ENCODE assay signal across 19 cellular contexts in the genomic region with DNA sequence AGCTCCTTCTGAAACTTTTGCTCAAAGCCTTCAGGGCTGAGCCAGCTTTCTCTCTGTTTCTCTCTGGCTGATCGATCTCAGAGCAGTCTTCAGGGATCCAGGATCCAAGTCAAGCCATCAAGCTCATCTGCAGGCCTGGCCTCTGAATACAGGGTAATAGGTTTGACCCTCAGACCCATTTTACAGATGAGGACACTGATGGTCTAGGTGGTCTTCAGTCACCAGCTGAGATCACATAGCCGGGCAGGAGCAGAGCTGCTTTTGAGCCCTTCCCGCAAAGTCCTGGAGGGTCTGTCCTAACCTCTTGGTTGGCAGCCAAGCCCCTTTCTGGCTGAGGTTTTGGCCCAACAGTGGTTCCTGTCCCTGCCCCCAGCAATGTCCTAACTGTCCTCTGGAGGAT. TPM values are rescaled to one million over a fixed set of nuclear protein-coding genes. Genes with fewer than 3 reads are reported as not detected.
DNase-seq lines count a peak whose midpoint lies in the region; ATAC-seq and TF ChIP-seq lines count a peak whose summit lies in the region.
"Had no signal": no experiment of that assay in that cellular context is flagged by ENCODE, and none has a peak within 500 bp of the region (broad histone marks: within the 10 kb centered on the region; RNA-seq: fewer than 3 reads in every experiment).

No MANE protein-coding gene starts in this region.

- no peak for TF ChIP-seq CTCF in HL-60 (IDR thresholded peaks at IDR 0.05; ENCODE audit: insufficient read depth, low read length)
- TF ChIP-seq CTCF in upper lobe of left lung (IDR thresholded peaks at IDR 0.05) = no peak

- peak overlapping the region in 1 of 4 donors; percentile 27 for H3K4me3 Mint-ChIP-seq in CD4-positive, CD25-positive, alpha-beta regulatory T cell

- H3K27me3 Mint-ChIP-seq in CD4-positive, CD25-positive, alpha-beta regulatory T cell = no peaks in the 10 kb centered on the region

- no peaks in the 10 kb centered on the region for H3K36me3 ChIP-seq in CD4-positive, CD25-positive, alpha-beta regulatory T cell (ENCODE audit: control insufficient read depth, insufficient read depth, low read length)
- H3K36me3 ChIP-seq in upper lobe of left lung = no peaks in the 10 kb centered on the region

- no peak overlapping the region for H3K27ac ChIP-seq in CD4-positive, CD25-positive, alpha-beta regulatory T cell (ENCODE audit: insufficient read depth, low read length, poor library complexity, severe bottlenecking)
- H3K27ac ChIP-seq in HL-60 (replicated peaks) (peak overlapping the region; percentile 46), upper lobe of left lung (peak overlapping the region; percentile 30 to 87 (median 86))
- H3K27ac ChIP-seq: GM23248, PC-9, SK-N-MC had no signal

- WGBS in upper lobe of left lung, 2 donors = 57 to 72% methylated on average over 1 to 3 of the region's 3 CpGs

- TF ChIP-seq EP300 in upper lobe of left lung (IDR thresholded peaks at IDR 0.05) = no peak

- no peak overlapping the region for H3K4me3 ChIP-seq in CD4-positive, CD25-positive, alpha-beta regulatory T cell (ENCODE audit: low read depth, low read length)
- H3K4me3 ChIP-seq in HL-60 (replicated peaks; ENCODE audit: insufficient read depth, low read length) (no peak overlapping the region), upper lobe of left lung (no peak overlapping the region)
- H3K4me3 ChIP-seq: GM23248, PC-9, SK-N-MC had no signal

- peaks cover 0 to 1% (median 0%) of the 10 kb centered on the region in 7 donors for H3K9me3 Mint-ChIP-seq in CD4-positive, CD25-positive, alpha-beta regulatory T cell

- H3K4me1 ChIP-seq in CD4-positive, CD25-positive, alpha-beta regulatory T cell (ENCODE audit: control insufficient read depth, insufficient read depth, low read length, poor library complexity, severe bottlenecking) = peaks cover 32% of the 10 kb centered on the region
- H3K4me1 ChIP-seq in upper lobe of left lung = peaks cover 24 to 38% (median 35%) of the 10 kb centered on the region in 4 donors

- no peak for ATAC-seq in CD4-positive, CD25-positive, alpha-beta regulatory T cell (ENCODE audit: low read depth in 2 of 2)
- ATAC-seq in upper lobe of left lung (ENCODE audit: low FRiP score in 2 of 2) (no peak), GM18909 (IDR thresholded peaks at IDR 0.05; ENCODE audit: poor library complexity, unreplicated experiment) (no peak)
- ATAC-seq: Right ventricle myocardium inferior had no signal

- DNase-seq in CD4-positive, CD25-positive, alpha-beta regulatory T cell = no peak
- no peak for DNase-seq in HL-60 (ENCODE audit: low read depth in 1 of 2, low spot score in 1 of 2)
- peak; percentile 14 for DNase-seq in epidermal melanocyte (ENCODE audit: insufficient read length, low spot score)
- no peak for DNase-seq in upper lobe of left lung
- DNase-seq in OCI-M1 (lab: John Stamatoyannopoulos, UW) = no peak
- no peak for DNase-seq in erythroblast (lab: John Stamatoyannopoulos, UW)
- DNase-seq: C1 segment of cervical spinal cord, Caco-2, GM23248, NCI-H1092 treated with DMSO at 0.1 percent for 48 hours, NCI-H1694 treated with DMSO at 0.1 percent for 48 hours, NCI-H345, NCI-H526 treated with DMSO at 0.1 percent for 48 hours, PC-9 had no signal

- H3K36me3 Mint-ChIP-seq in CD4-positive, CD25-positive, alpha-beta regulatory T cell = no peaks in the 10 kb centered on the region

- H3K27me3 ChIP-seq in CD4-positive, CD25-positive, alpha-beta regulatory T cell (ENCODE audit: control insufficient read depth, insufficient read depth, low read length) = no peaks in the 10 kb centered on the region
- H3K27me3 ChIP-seq in HL-60 (ENCODE audit: insufficient read depth, poor library complexity, severe bottlenecking) (no peaks in the 10 kb centered on the region), upper lobe of left lung (peaks cover 0 to 30% (median 22%) of the 10 kb centered on the region in 4 donors)

- peaks cover 6 to 34% (median 16%) of the 10 kb centered on the region in 4 donors for H3K4me1 Mint-ChIP-seq in CD4-positive, CD25-positive, alpha-beta regulatory T cell

- TF ChIP-seq POLR2A in upper lobe of left lung (IDR thresholded peaks at IDR 0.05) = no peak
- no peak for TF ChIP-seq POLR2A in erythroblast (IDR thresholded peaks at IDR 0.05; ENCODE audit: low read length)

- no peaks in the 10 kb centered on the region for H3K9me3 ChIP-seq in CD4-positive, CD25-positive, alpha-beta regulatory T cell (ENCODE audit: control insufficient read depth in 2 of 2, low read length in 2 of 2)
- no peaks in the 10 kb centered on the region for H3K9me3 ChIP-seq in upper lobe of left lung
- H3K9me3 ChIP-seq: Caco-2 had no signal

- peak overlapping the region in 2 of 3 donors; percentile 85 to 93 for H3K27ac Mint-ChIP-seq in CD4-positive, CD25-positive, alpha-beta regulatory T cell

RNA-seq across cellular contexts. Expression of a gene that starts 5.6 kb away (rescaled TPM):
- total RNA-seq in CD4-positive, CD25-positive, alpha-beta regulatory T cell = not detected
- polyA plus RNA-seq in CD4-positive, CD25-positive, alpha-beta regulatory T cell = under 1 TPM; 0.10 to 0.32 (median 0.15) TPM
- total RNA-seq in upper lobe of left lung = 1 to 10 TPM; 2.4 to 8.6 (median 4.6) TPM
- total RNA-seq: Caco-2, GM23248, HT-29, PC-9 had no signal
- polyA plus RNA-seq: GM23248 had no signal

RNA-seq across cellular contexts. Expression of a gene that starts 20.4 kb away (rescaled TPM):
- 0.22 TPM for total RNA-seq in CD4-positive, CD25-positive, alpha-beta regulatory T cell
- 1 to 10 TPM; 3.0 to 5.3 (median 3.7) TPM for polyA plus RNA-seq in CD4-positive, CD25-positive, alpha-beta regulatory T cell
- total RNA-seq in upper lobe of left lung = under 1 TPM in 3 of 6 donors, not detected in 3; 0.10 to 0.61 (median 0.17) TPM
- total RNA-seq: GM23248, PC-9, Right ventricle myocardium inferior had no signal
- polyA plus RNA-seq: AG04450, GM23248 had no signal

RNA-seq across cellular contexts. Expression of a gene that starts 31.4 kb away (rescaled TPM):
- total RNA-seq in CD4-positive, CD25-positive, alpha-beta regulatory T cell = 0.99 TPM
- 1 to 10 TPM in 3 of 4 donors, under 1 TPM in 1; 0.89 to 2.4 (median 1.8) TPM for polyA plus RNA-seq in CD4-positive, CD25-positive, alpha-beta regulatory T cell
- 1 to 10 TPM in 3 of 6 donors, not detected in 3; 1.2 to 3.7 (median 1.7) TPM for total RNA-seq in upper lobe of left lung
- total RNA-seq: Caco-2, GM23248, Right ventricle myocardium inferior had no signal
- polyA plus RNA-seq: AG04450, GM23248 had no signal

RNA-seq across cellular contexts. Expression of a gene that starts 38.5 kb away (rescaled TPM):
- 3.5 TPM for total RNA-seq in CD4-positive, CD25-positive, alpha-beta regulatory T cell
- not detected for polyA plus RNA-seq in CD4-positive, CD25-positive, alpha-beta regulatory T cell
- 1 to 10 TPM; 1.1 to 6.3 (median 3.2) TPM for total RNA-seq in upper lobe of left lung
- total RNA-seq: GM23248 had no signal
- polyA plus RNA-seq: AG04450, GM23248 had no signal

RNA-seq across cellular contexts. Expression of a gene that starts 40.8 kb away (rescaled TPM):
- total RNA-seq in CD4-positive, CD25-positive, alpha-beta regulatory T cell = 83.9 TPM
- 100 to 1,000 TPM; 146 to 187 (median 169) TPM for polyA plus RNA-seq in CD4-positive, CD25-positive, alpha-beta regulatory T cell
- total RNA-seq in upper lobe of left lung = 100 to 1,000 TPM in 2 of 6 donors, 10 to 100 TPM in 4; 58.6 to 127 (median 89.8) TPM
